In the genomic region with DNA sequence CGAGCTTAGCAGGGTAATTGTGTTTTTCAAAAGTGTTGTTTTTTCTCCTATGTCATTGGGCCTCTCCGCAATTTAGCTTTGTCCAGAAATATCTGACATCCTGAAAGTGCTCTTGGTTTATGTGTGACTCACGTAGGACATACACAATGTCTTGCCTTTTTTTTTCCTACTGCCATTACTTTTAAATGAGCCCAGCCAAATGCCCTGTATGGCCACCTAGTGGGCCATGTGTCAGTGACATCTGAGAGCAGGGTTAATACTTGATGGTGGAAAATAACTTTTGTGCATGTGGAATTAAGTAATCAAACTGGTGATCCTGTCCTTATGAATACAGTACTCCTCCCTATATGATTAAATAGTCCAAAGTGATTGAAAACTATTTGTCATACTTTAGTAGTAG, we compare ENCODE assay signal across 1 cellular context.
TF ChIP-seq lines count a peak whose summit lies in the region.

No MANE protein-coding gene starts in this region.

TF ChIP-seq in HepG2, 621 proteins besides CTCF, POLR2A, EP300 and RAD21 (continued from another document):
- TF ChIP-seq, protein P1, sequence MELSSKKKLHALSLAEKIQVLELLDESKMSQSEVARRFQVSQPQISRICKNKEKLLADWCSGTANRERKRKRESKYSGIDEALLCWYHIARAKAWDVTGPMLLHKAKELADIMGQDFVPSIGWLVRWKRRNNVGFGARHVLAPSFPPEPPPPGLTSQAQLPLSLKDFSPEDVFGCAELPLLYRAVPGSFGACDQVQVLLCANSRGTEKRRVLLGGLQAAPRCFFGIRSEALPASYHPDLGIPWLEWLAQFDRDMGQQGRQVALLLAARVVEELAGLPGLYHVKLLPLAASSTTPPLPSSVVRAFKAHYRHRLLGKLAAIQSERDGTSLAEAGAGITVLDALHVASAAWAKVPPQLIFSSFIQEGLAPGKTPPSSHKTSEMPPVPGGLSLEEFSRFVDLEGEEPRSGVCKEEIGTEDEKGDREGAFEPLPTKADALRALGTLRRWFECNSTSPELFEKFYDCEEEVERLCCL (CRISPR knock-in tag; IDR thresholded peaks at IDR 0.05; ENCODE audit: borderline replicate concordance), result no peak
- TF ChIP-seq, protein P2, sequence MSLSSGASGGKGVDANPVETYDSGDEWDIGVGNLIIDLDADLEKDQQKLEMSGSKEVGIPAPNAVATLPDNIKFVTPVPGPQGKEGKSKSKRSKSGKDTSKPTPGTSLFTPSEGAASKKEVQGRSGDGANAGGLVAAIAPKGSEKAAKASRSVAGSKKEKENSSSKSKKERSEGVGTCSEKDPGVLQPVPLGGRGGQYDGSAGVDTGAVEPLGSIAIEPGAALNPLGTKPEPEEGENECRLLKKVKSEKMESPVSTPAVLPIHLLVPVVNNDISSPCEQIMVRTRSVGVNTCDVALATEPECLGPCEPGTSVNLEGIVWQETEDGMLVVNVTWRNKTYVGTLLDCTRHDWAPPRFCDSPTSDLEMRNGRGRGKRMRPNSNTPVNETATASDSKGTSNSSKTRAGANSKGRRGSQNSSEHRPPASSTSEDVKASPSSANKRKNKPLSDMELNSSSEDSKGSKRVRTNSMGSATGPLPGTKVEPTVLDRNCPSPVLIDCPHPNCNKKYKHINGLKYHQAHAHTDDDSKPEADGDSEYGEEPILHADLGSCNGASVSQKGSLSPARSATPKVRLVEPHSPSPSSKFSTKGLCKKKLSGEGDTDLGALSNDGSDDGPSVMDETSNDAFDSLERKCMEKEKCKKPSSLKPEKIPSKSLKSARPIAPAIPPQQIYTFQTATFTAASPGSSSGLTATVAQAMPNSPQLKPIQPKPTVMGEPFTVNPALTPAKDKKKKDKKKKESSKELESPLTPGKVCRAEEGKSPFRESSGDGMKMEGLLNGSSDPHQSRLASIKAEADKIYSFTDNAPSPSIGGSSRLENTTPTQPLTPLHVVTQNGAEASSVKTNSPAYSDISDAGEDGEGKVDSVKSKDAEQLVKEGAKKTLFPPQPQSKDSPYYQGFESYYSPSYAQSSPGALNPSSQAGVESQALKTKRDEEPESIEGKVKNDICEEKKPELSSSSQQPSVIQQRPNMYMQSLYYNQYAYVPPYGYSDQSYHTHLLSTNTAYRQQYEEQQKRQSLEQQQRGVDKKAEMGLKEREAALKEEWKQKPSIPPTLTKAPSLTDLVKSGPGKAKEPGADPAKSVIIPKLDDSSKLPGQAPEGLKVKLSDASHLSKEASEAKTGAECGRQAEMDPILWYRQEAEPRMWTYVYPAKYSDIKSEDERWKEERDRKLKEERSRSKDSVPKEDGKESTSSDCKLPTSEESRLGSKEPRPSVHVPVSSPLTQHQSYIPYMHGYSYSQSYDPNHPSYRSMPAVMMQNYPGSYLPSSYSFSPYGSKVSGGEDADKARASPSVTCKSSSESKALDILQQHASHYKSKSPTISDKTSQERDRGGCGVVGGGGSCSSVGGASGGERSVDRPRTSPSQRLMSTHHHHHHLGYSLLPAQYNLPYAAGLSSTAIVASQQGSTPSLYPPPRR (CRISPR knock-in tag; IDR thresholded peaks at IDR 0.05; ENCODE audit: borderline replicate concordance), result no peak
- TF ChIP-seq, protein P3, sequence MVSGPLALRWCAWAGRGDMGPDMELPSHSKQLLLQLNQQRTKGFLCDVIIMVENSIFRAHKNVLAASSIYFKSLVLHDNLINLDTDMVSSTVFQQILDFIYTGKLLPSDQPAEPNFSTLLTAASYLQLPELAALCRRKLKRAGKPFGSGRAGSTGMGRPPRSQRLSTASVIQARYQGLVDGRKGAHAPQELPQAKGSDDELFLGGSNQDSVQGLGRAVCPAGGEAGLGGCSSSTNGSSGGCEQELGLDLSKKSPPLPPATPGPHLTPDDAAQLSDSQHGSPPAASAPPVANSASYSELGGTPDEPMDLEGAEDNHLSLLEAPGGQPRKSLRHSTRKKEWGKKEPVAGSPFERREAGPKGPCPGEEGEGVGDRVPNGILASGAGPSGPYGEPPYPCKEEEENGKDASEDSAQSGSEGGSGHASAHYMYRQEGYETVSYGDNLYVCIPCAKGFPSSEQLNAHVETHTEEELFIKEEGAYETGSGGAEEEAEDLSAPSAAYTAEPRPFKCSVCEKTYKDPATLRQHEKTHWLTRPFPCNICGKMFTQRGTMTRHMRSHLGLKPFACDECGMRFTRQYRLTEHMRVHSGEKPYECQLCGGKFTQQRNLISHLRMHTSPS (CRISPR knock-in tag; IDR thresholded peaks at IDR 0.05; ENCODE audit: low read depth), result no peak
- TF ChIP-seq, protein P4, sequence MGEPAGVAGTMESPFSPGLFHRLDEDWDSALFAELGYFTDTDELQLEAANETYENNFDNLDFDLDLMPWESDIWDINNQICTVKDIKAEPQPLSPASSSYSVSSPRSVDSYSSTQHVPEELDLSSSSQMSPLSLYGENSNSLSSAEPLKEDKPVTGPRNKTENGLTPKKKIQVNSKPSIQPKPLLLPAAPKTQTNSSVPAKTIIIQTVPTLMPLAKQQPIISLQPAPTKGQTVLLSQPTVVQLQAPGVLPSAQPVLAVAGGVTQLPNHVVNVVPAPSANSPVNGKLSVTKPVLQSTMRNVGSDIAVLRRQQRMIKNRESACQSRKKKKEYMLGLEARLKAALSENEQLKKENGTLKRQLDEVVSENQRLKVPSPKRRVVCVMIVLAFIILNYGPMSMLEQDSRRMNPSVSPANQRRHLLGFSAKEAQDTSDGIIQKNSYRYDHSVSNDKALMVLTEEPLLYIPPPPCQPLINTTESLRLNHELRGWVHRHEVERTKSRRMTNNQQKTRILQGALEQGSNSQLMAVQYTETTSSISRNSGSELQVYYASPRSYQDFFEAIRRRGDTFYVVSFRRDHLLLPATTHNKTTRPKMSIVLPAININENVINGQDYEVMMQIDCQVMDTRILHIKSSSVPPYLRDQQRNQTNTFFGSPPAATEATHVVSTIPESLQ (CRISPR knock-in tag; conservative IDR thresholded peaks at IDR 0.05), result no peak
- TF ChIP-seq, protein P5, sequence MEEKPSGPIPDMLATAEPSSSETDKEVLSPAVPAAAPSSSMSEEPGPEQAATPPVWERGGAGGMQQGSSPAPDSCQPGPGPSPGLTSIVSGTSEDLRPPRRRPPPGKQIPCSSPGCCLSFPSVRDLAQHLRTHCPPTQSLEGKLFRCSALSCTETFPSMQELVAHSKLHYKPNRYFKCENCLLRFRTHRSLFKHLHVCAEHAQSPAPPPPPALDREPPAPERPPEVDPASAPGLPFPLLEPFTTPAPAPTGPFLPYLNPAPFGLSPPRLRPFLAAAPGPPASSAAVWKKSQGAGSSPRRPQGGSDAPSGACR (CRISPR knock-in tag; IDR thresholded peaks at IDR 0.05), result no peak
TF ChIP-seq in HepG2: peak in this region for 0.
